ENCODE assay signal across 16 cellular contexts in genomic region chr4:699816-700580, GRCh38. TPM values are rescaled to one million over a fixed set of nuclear protein-coding genes. Genes with fewer than 3 reads are reported as not detected.
A peak's percentile ranks its signal among the peaks of the same experiment; 100 is the strongest.
DNase-seq lines count a peak whose midpoint lies in the region; ATAC-seq lines count a peak whose summit lies in the region.
"Had no signal": no experiment of that assay in that cellular context is flagged by ENCODE, and none has a peak within 500 bp of the region (broad histone marks: within the 10 kb centered on the region; RNA-seq: fewer than 3 reads in every experiment).

No MANE protein-coding gene starts in this region.

- H3K9ac ChIP-seq in BLaER1 treated with 17β-estradiol and CSF1 and Interleukin-3, amounts not matched to agents 10 nM and 100 nM, result peak overlapping the region in 10 of 11 experiments; percentile 56 to 73 (median 67); a peak in 19 of 22 replicates

- peaks cover 26 to 50% (median 36%) of the 10 kb centered on the region in 10 experiments for H3K4me1 ChIP-seq in BLaER1 treated with 17β-estradiol and CSF1 and Interleukin-3, amounts not matched to agents 10 nM and 100 nM
- H3K4me1 ChIP-seq: BE2C had no signal

- peaks cover 0 to 18% (median 0%) of the 10 kb centered on the region in 11 experiments; a peak in 3 of 22 replicates for H3K9me3 ChIP-seq in BLaER1 treated with 17β-estradiol and CSF1 and Interleukin-3, amounts not matched to agents 10 nM and 100 nM (replicated peaks in 1 of 11)
- H3K9me3 ChIP-seq: BE2C, heart left ventricle, mucosa of descending colon had no signal

- H3K4me2 ChIP-seq in BLaER1 treated with 17β-estradiol and CSF1 and Interleukin-3, amounts not matched to agents 10 nM and 100 nM, result peak overlapping the region; percentile 71 to 94 (median 84)

- H3K4me3 Mint-ChIP-seq in activated naive CD8-positive, alpha-beta T cell treated with anti-CD3 and anti-CD28 coated beads, Interleukin-2, amount 10 ng/mL, durations not matched to agents 7 days and 5 days, result no peak overlapping the region
- peak overlapping the region; percentile 63 for H3K4me3 Mint-ChIP-seq in natural killer cell treated with Interleukin-12 subunit alpha and Interleukin-12 subunit beta and Interleukin-15 and Interleukin-18, amount 100 ng/mL, for 72 hours
- H3K4me3 Mint-ChIP-seq: WTC11 had no signal

- no peaks in the 10 kb centered on the region for H3K36me3 ChIP-seq in BLaER1 treated with 17β-estradiol and CSF1 and Interleukin-3, amounts not matched to agents 10 nM and 100 nM
- H3K36me3 ChIP-seq: BE2C, heart left ventricle had no signal

- H3K27me3 Mint-ChIP-seq in activated naive CD8-positive, alpha-beta T cell treated with anti-CD3 and anti-CD28 coated beads, Interleukin-2, amount 10 ng/mL, durations not matched to agents 7 days and 5 days, result peaks cover 4% of the 10 kb centered on the region
- H3K27me3 Mint-ChIP-seq in natural killer cell treated with Interleukin-12 subunit alpha and Interleukin-12 subunit beta and Interleukin-15 and Interleukin-18, amount 100 ng/mL, for 72 hours, result peaks cover 0 to 2% of the 10 kb centered on the region in 2 donors

- H3K4me3 ChIP-seq in BLaER1 treated with 17β-estradiol and CSF1 and Interleukin-3, amounts not matched to agents 10 nM and 100 nM, result peak overlapping the region in 2 of 10 experiments; percentile 20 to 28; a peak in 3 of 20 replicates
- H3K4me3 ChIP-seq: mucosa of descending colon had no signal

- H3K27ac ChIP-seq in BLaER1 treated with 17β-estradiol and CSF1 and Interleukin-3, amounts not matched to agents 10 nM and 100 nM, result peak overlapping the region; percentile 72 to 90 (median 84); a peak in 21 of 22 replicates

- no peak for DNase-seq in activated naive CD8-positive, alpha-beta T cell treated with anti-CD3 and anti-CD28 coated beads, Interleukin-2, amount 10 ng/mL, durations not matched to agents 7 days and 5 days
- no peak for DNase-seq in natural killer cell treated with Interleukin-12 subunit alpha and Interleukin-12 subunit beta and Interleukin-15 and Interleukin-18, amount 100 ng/mL, for 72 hours (ENCODE audit: low spot score)
- DNase-seq in Kasumi-1 (lab: John Stamatoyannopoulos, UW), result no peak
- no peak for DNase-seq in NCI-H187 treated with DMSO at 0.1 percent for 48 hours (lab: John Stamatoyannopoulos, UW)
- DNase-seq: activated T-cell treated with anti-CD3 and anti-CD28 coated beads, Interleukin-2, amount 50 U/mL, for 1 hour; amygdala; BE2C; islet precursor cell; stimulated activated CD4-positive, alpha-beta T cell treated with anti-CD3 and anti-CD28 coated beads, Interleukin-12 subunit alpha, Interleukin-12 subunit beta, amount 100 ng/mL, for 4 hours had no signal

- H3K4me1 Mint-ChIP-seq in activated naive CD8-positive, alpha-beta T cell treated with anti-CD3 and anti-CD28 coated beads, Interleukin-2, amount 10 ng/mL, durations not matched to agents 7 days and 5 days, result peaks cover 7% of the 10 kb centered on the region
- peaks cover 19 to 21% of the 10 kb centered on the region in 2 donors for H3K4me1 Mint-ChIP-seq in natural killer cell treated with Interleukin-12 subunit alpha and Interleukin-12 subunit beta and Interleukin-15 and Interleukin-18, amount 100 ng/mL, for 72 hours (ENCODE audit: low read depth in 2 of 2)

- no peaks in the 10 kb centered on the region for H3K27me3 ChIP-seq in BLaER1 treated with 17β-estradiol and CSF1 and Interleukin-3, amounts not matched to agents 10 nM and 100 nM
- H3K27me3 ChIP-seq: BE2C, heart left ventricle had no signal

- peak overlapping the region; percentile 97 for H3K27ac Mint-ChIP-seq in activated naive CD8-positive, alpha-beta T cell treated with anti-CD3 and anti-CD28 coated beads, Interleukin-2, amount 10 ng/mL, durations not matched to agents 7 days and 5 days
- peak overlapping the region; percentile 61 to 90 for H3K27ac Mint-ChIP-seq in natural killer cell treated with Interleukin-12 subunit alpha and Interleukin-12 subunit beta and Interleukin-15 and Interleukin-18, amount 100 ng/mL, for 72 hours
- H3K27ac Mint-ChIP-seq: WTC11 had no signal

- POLR2A ChIA-PET in activated naive CD8-positive, alpha-beta T cell treated with anti-CD3 and anti-CD28 coated beads, Interleukin-2, amount 10 ng/mL, durations not matched to agents 7 days and 5 days (lab: Charles Lee), result interaction anchor here (0.9 to 2.0 kb wide), 4 partner anchors 19 to 82 kb away, joined by 4 to 9 read pairs (median 6); partner anchors contain the start of genes ATP5ME and MYL5

- ATAC-seq in HG03571 (IDR thresholded peaks at IDR 0.05; ENCODE audit: unreplicated experiment) (peak; percentile 9), HG02678 (IDR thresholded peaks at IDR 0.05; ENCODE audit: unreplicated experiment) (no peak), GM19023 (IDR thresholded peaks at IDR 0.05; ENCODE audit: unreplicated experiment) (no peak)
- ATAC-seq in activated naive CD8-positive, alpha-beta T cell treated with anti-CD3 and anti-CD28 coated beads, Interleukin-2, amount 10 ng/mL, durations not matched to agents 7 days and 5 days (ENCODE audit: low read depth), result no peak
- peak in 1 of 2 donors; percentile 41 for ATAC-seq in natural killer cell treated with Interleukin-12 subunit alpha and Interleukin-12 subunit beta and Interleukin-15 and Interleukin-18, amount 100 ng/mL, for 72 hours
- ATAC-seq: WTC11 had no signal

- H4K20me1 ChIP-seq in BLaER1 treated with 17β-estradiol and CSF1 and Interleukin-3, amounts not matched to agents 10 nM and 100 nM, result no peaks in the 10 kb centered on the region

- no peaks in the 10 kb centered on the region for H3K9me3 Mint-ChIP-seq in activated naive CD8-positive, alpha-beta T cell treated with anti-CD3 and anti-CD28 coated beads, Interleukin-2, amount 10 ng/mL, durations not matched to agents 7 days and 5 days
- H3K9me3 Mint-ChIP-seq in natural killer cell treated with Interleukin-12 subunit alpha and Interleukin-12 subunit beta and Interleukin-15 and Interleukin-18, amount 100 ng/mL, for 72 hours, result no peaks in the 10 kb centered on the region

- H3K36me3 Mint-ChIP-seq in activated naive CD8-positive, alpha-beta T cell treated with anti-CD3 and anti-CD28 coated beads, Interleukin-2, amount 10 ng/mL, durations not matched to agents 7 days and 5 days, result no peaks in the 10 kb centered on the region
- no peaks in the 10 kb centered on the region for H3K36me3 Mint-ChIP-seq in natural killer cell treated with Interleukin-12 subunit alpha and Interleukin-12 subunit beta and Interleukin-15 and Interleukin-18, amount 100 ng/mL, for 72 hours
- H3K36me3 Mint-ChIP-seq: WTC11 had no signal

RNA-seq across cellular contexts. Expression of gene PCGF3, which starts 5.6 kb away (rescaled TPM):
- total RNA-seq in activated naive CD8-positive, alpha-beta T cell treated with anti-CD3 and anti-CD28 coated beads, Interleukin-2, amount 10 ng/mL, durations not matched to agents 7 days and 5 days, result 10 to 100 TPM; 45.4 to 51.6 TPM
- 10 to 100 TPM; 50.6 to 54.3 TPM for total RNA-seq in natural killer cell treated with Interleukin-12 subunit alpha and Interleukin-12 subunit beta and Interleukin-15 and Interleukin-18, amount 100 ng/mL, for 72 hours

RNA-seq across cellular contexts. Expression of gene SLC49A3, which starts 11.0 kb away (rescaled TPM):
- total RNA-seq in activated naive CD8-positive, alpha-beta T cell treated with anti-CD3 and anti-CD28 coated beads, Interleukin-2, amount 10 ng/mL, durations not matched to agents 7 days and 5 days, result 1 to 10 TPM; 2.0 to 2.1 TPM
- 10 to 100 TPM; 10.5 to 15.9 TPM for total RNA-seq in natural killer cell treated with Interleukin-12 subunit alpha and Interleukin-12 subunit beta and Interleukin-15 and Interleukin-18, amount 100 ng/mL, for 72 hours

RNA-seq across cellular contexts. Expression of gene MYL5, which starts 25.7 kb away (rescaled TPM):
- 10 to 100 TPM; 20.0 to 21.5 TPM for total RNA-seq in activated naive CD8-positive, alpha-beta T cell treated with anti-CD3 and anti-CD28 coated beads, Interleukin-2, amount 10 ng/mL, durations not matched to agents 7 days and 5 days
- total RNA-seq in natural killer cell treated with Interleukin-12 subunit alpha and Interleukin-12 subunit beta and Interleukin-15 and Interleukin-18, amount 100 ng/mL, for 72 hours, result 10 to 100 TPM; 13.5 to 24.6 TPM

RNA-seq across cellular contexts. Expression of gene ATP5ME, which starts 25.9 kb away (rescaled TPM):
- total RNA-seq in activated naive CD8-positive, alpha-beta T cell treated with anti-CD3 and anti-CD28 coated beads, Interleukin-2, amount 10 ng/mL, durations not matched to agents 7 days and 5 days, result 100 to 1,000 TPM; 184 to 191 TPM
- total RNA-seq in natural killer cell treated with Interleukin-12 subunit alpha and Interleukin-12 subunit beta and Interleukin-15 and Interleukin-18, amount 100 ng/mL, for 72 hours, result 100 to 1,000 TPM; 187 to 224 TPM
